8 cellular contexts compared by ENCODE assay signal in genomic region chr1:35564037-35564883, GRCh38. TPM values are rescaled to one million over a fixed set of nuclear protein-coding genes. Genes with fewer than 3 reads are reported as not detected.
A peak's percentile ranks its signal among the peaks of the same experiment; 100 is the strongest.
DNase-seq lines count a peak whose midpoint lies in the region; ATAC-seq and TF ChIP-seq lines count a peak whose summit lies in the region.

No MANE protein-coding gene starts in this region.

- DNase-seq in COR-L47 (lab: John Stamatoyannopoulos, UW): peak; percentile 69
- DNase-seq in NCI-H748 (lab: John Stamatoyannopoulos, UW; ENCODE audit: unreplicated experiment): peak; percentile 64
- peak; percentile 74 to 79 for DNase-seq in activated CD4-positive, alpha-beta T cell treated with anti-CD3 and anti-CD28 coated beads, Interleukin-2, amount 50 U/mL, for 4 hours
- DNase-seq in dorsolateral prefrontal cortex: peak in 8 of 10 donors; percentile 67 to 83 (median 72)
- peak; percentile 85 for DNase-seq in medulla oblongata (ENCODE audit: extremely low spot score)
- peak; percentile 57 to 61 for DNase-seq in stimulated activated CD8-positive, alpha-beta memory T cell treated with anti-CD3 and anti-CD28 coated beads, Interleukin-15, amount 100 ng/mL, for 48 hours (ENCODE audit: low read depth in 2 of 2)

- H3K27me3 ChIP-seq in dorsolateral prefrontal cortex: no peaks in the 10 kb centered on the region

- peak overlapping the region in 18 of 59 donors; percentile 4 to 70 (median 36) for H3K27ac ChIP-seq in dorsolateral prefrontal cortex

- intact Hi-C loops in dorsolateral prefrontal cortex (cut with DNase I): loop anchor here in 1 of 2 donors (2.0 kb wide), 1 partner anchor 113 kb away; no protein-coding TSS in a partner anchor

- peak overlapping the region in 4 of 59 donors; percentile 9 to 95 (median 45) for H3K4me3 ChIP-seq in dorsolateral prefrontal cortex

- peak; percentile 58 to 83 (median 76) for TF ChIP-seq CTCF in dorsolateral prefrontal cortex (IDR thresholded peaks at IDR 0.05 in 54 of 56, conservative IDR thresholded peaks at IDR 0.05 in 2 of 56; ENCODE audit: low read depth in 1 of 56, partially characterized antibody in 56 of 56)

- ATAC-seq in HG02798 (IDR thresholded peaks at IDR 0.05; ENCODE audit: poor library complexity, unreplicated experiment): peak; percentile 42
- no peak for ATAC-seq in HG03457 (IDR thresholded peaks at IDR 0.05; ENCODE audit: unreplicated experiment)

RNA-seq across cellular contexts. Expression of gene NCDN, which starts 6.7 kb away (rescaled TPM):
- 100 to 1,000 TPM; 209 to 881 (median 618) TPM for total RNA-seq in dorsolateral prefrontal cortex

RNA-seq across cellular contexts. Expression of gene KIAA0319L, which starts 7.1 kb away (rescaled TPM):
- 100 to 1,000 TPM in 10 of 120 experiments, 10 to 100 TPM in 110; 66.0 to 125 (median 85.3) TPM for total RNA-seq in dorsolateral prefrontal cortex

RNA-seq across cellular contexts. Expression of gene TFAP2E, which starts 8.9 kb away (rescaled TPM):
- total RNA-seq in dorsolateral prefrontal cortex: 10 to 100 TPM in 48 of 120 experiments, 1 to 10 TPM in 72; 2.8 to 21.5 (median 9.1) TPM
